ENCODE assay signal across 1 cellular context in the genomic region with DNA sequence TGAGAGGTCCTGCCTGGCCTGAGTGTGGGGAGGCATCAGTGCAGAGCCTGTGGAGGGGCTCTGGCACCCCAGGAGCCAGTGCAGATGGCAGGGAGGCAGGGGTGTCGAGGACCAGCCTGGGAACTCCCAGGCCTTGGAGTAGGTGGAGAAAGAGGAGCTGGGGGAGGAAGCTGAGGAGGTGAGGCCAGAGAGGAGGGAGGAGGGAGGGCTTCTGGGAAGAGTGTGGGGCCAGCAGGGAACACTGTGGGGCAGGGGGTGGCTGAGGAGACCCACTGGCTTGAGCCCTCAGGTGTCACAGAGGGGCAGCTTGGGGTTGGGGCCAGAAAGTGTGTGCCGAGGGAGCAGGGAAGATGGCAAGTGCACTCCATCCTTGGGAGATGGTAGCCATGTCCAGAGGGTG.
TF ChIP-seq lines count a peak whose summit lies in the region.

No MANE protein-coding gene starts in this region.

TF ChIP-seq in HepG2, 621 proteins besides CTCF, POLR2A, EP300 and RAD21:
- TF ChIP-seq AKAP8 (CRISPR knock-in tag; IDR thresholded peaks at IDR 0.05): no peak
- no peak for TF ChIP-seq BCL3 (CRISPR knock-in tag; IDR thresholded peaks at IDR 0.05)
- no peak for TF ChIP-seq ZSCAN25 (CRISPR knock-in tag; IDR thresholded peaks at IDR 0.05)
- TF ChIP-seq TCF7L2 (IDR thresholded peaks at IDR 0.05; ENCODE audit: low read depth, low read length): no peak
- TF ChIP-seq AGO2 (optimal IDR thresholded peaks at IDR 0.05; ENCODE audit: low read depth, low read length): peak; percentile 53
- TF ChIP-seq ZNF883 (CRISPR knock-in tag; IDR thresholded peaks at IDR 0.05; ENCODE audit: not compliant biosample characterization): no peak
- no peak for TF ChIP-seq HOXA7 (CRISPR knock-in tag; IDR thresholded peaks at IDR 0.05)
- TF ChIP-seq KLF12 (CRISPR knock-in tag; IDR thresholded peaks at IDR 0.05; ENCODE audit: borderline replicate concordance): no peak
- TF ChIP-seq ATF7-NPFF (CRISPR knock-in tag; IDR thresholded peaks at IDR 0.05; ENCODE audit: low read depth): 0 out of 2 replicates have a peak, but pooled peaks have one; percentile 17
- no peak for TF ChIP-seq RBM39 (IDR thresholded peaks at IDR 0.05; ENCODE audit: low read depth, low read length, poor library complexity, severe bottlenecking)
- TF ChIP-seq NONO (IDR thresholded peaks at IDR 0.05): no peak
- no peak for TF ChIP-seq NONO (CRISPR knock-in tag; conservative IDR thresholded peaks at IDR 0.05)
- TF ChIP-seq GATAD1 (CRISPR knock-in tag; IDR thresholded peaks at IDR 0.05): no peak
- 0 out of 2 replicates have a peak, but pooled peaks have one; percentile 11 for TF ChIP-seq MTERF4 (CRISPR knock-in tag; IDR thresholded peaks at IDR 0.05)
- TF ChIP-seq ZNF75D (CRISPR knock-in tag; IDR thresholded peaks at IDR 0.05; ENCODE audit: borderline replicate concordance): no peak
- peak; percentile 79 for TF ChIP-seq ZNF263 (CRISPR knock-in tag; IDR thresholded peaks at IDR 0.05)
- TF ChIP-seq ZNF572 (CRISPR knock-in tag; IDR thresholded peaks at IDR 0.05): no peak
- TF ChIP-seq FOXK2 (IDR thresholded peaks at IDR 0.05): no peak
- no peak for TF ChIP-seq ZNF503 (CRISPR knock-in tag; IDR thresholded peaks at IDR 0.05)
- TF ChIP-seq ZKSCAN5 (CRISPR knock-in tag; IDR thresholded peaks at IDR 0.05): 0 out of 2 replicates have a peak, but pooled peaks have one; percentile 53
- TF ChIP-seq ZSCAN21 (CRISPR knock-in tag; IDR thresholded peaks at IDR 0.05; ENCODE audit: borderline replicate concordance): no peak
- TF ChIP-seq REL (CRISPR knock-in tag; conservative IDR thresholded peaks at IDR 0.05): no peak
- 0 out of 2 replicates have a peak, but pooled peaks have one; percentile 27 for TF ChIP-seq KDM5B (CRISPR knock-in tag; IDR thresholded peaks at IDR 0.05; ENCODE audit: borderline replicate concordance)
